8 cellular contexts compared by ENCODE assay signal in the genomic region with DNA sequence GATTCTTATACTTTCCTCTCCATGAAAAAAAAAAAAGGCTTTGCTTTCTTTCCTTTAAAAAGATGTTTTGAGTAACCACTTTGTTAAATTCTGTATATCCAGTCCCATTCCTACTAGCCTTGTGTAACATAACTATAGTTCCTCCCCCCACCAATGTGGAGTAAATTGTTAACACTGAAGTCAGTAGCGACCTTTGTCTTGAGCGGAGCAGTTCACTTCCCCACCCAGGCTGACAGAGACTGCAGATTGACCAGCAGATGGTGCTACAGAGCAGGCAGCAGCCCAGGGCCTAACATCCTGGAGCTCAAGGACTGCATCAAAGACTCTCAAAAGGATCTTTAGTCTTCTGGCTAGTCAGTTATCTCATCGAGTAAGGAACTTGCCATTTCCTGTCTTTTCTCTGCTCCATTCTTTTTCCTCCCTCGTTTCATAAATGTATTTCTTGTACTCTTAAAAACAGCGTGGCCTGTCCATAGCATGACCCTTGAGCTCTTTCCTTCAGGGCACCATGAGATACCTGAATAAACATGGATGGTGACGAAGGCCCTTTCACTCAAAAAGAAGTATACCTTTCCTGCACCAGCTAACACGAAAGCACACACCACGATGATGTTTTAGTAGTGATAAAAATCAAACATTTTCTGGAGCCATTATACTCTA.
A peak's percentile ranks its signal among the peaks of the same experiment; 100 is the strongest.
DNase-seq lines count a peak whose midpoint lies in the region; ATAC-seq and TF ChIP-seq lines count a peak whose summit lies in the region.

No MANE protein-coding gene starts in this region.

- POLR2A ChIA-PET in PC-9 (lab: Charles Lee; ENCODE audit: unreplicated experiment) = no interaction called here

- H3K27me3 ChIP-seq in Karpas-422 (ENCODE audit: low read length) (no peaks in the 10 kb centered on the region), PC-9 (ENCODE audit: insufficient read depth, low read depth) (no peaks in the 10 kb centered on the region), upper lobe of left lung (no peaks in the 10 kb centered on the region)

- no peak overlapping the region for H3K4me3 ChIP-seq in Karpas-422 (ENCODE audit: low read length)
- H3K4me3 ChIP-seq in PC-9 = no peak overlapping the region
- no peak overlapping the region for H3K4me3 ChIP-seq in foreskin fibroblast (ENCODE audit: low read depth in 1 of 2, low read length in 2 of 2)
- H3K4me3 ChIP-seq in upper lobe of left lung = no peak overlapping the region

- no peaks in the 10 kb centered on the region for H3K27me3 Mint-ChIP-seq in activated T-cell treated with anti-CD3 and anti-CD28 coated beads, Interleukin-2, amount 50 U/mL, for 72 hours (ENCODE audit: low read depth)

- BruUV-seq in PC-9 (replicated peaks; lab: Mats Ljungman, UMichigan) = no TSS peak

- H4K20me1 ChIP-seq in Karpas-422 (ENCODE audit: insufficient read depth, low read depth, low read length) = no peaks in the 10 kb centered on the region
- no peaks in the 10 kb centered on the region for H4K20me1 ChIP-seq in PC-9 (ENCODE audit: insufficient read depth)

- peak; percentile 79 to 85 for ATAC-seq in activated T-cell treated with anti-CD3 and anti-CD28 coated beads, Interleukin-2, amount 50 U/mL, for 72 hours (replicated peaks in 1 of 2)
- ATAC-seq in omental fat pad (ENCODE audit: low FRiP score) (peak; percentile 85), upper lobe of left lung (ENCODE audit: low FRiP score in 2 of 2) (peak; percentile 85 to 93)

- DNase-seq in GM04504 (ENCODE audit: low read depth) (peak; percentile 50), GOT3 (lab: John Stamatoyannopoulos, UW) (peak; percentile 1), Karpas-422 (peak; percentile 87), PC-9 (peak; percentile 45 to 63), foreskin fibroblast (peak; percentile 42 to 81), omental fat pad (ENCODE audit: low spot score) (no peak), upper lobe of left lung (peak in 1 of 2 donors; percentile 59)
- peak; percentile 61 to 62 for DNase-seq in activated T-cell treated with anti-CD3 and anti-CD28 coated beads, Interleukin-2, amount 50 U/mL, for 72 hours

- H3K36me3 ChIP-seq in Karpas-422 (ENCODE audit: insufficient read depth, low read length) (no peaks in the 10 kb centered on the region), PC-9 (ENCODE audit: low read depth) (no peaks in the 10 kb centered on the region), upper lobe of left lung (no peaks in the 10 kb centered on the region)

- no peaks in the 10 kb centered on the region for H3K9me2 ChIP-seq in Karpas-422 (replicated peaks; ENCODE audit: insufficient read depth, low read length)
- H3K9me2 ChIP-seq in PC-9 (ENCODE audit: insufficient read depth) = no peaks in the 10 kb centered on the region

- H3K9ac ChIP-seq in Karpas-422 (ENCODE audit: low read length) = no peak overlapping the region

- no peak for TF ChIP-seq EP300 in upper lobe of left lung (IDR thresholded peaks at IDR 0.05)

- no peaks in the 10 kb centered on the region for H3K9me3 Mint-ChIP-seq in activated T-cell treated with anti-CD3 and anti-CD28 coated beads, Interleukin-2, amount 50 U/mL, for 72 hours

- H3K27ac ChIP-seq in Karpas-422 (ENCODE audit: low read length) = no peak overlapping the region
- no peak overlapping the region for H3K27ac ChIP-seq in PC-9
- H3K27ac ChIP-seq in upper lobe of left lung = no peak overlapping the region

- H3K4me1 Mint-ChIP-seq in activated T-cell treated with anti-CD3 and anti-CD28 coated beads, Interleukin-2, amount 50 U/mL, for 72 hours (ENCODE audit: low read depth) = no peaks in the 10 kb centered on the region

- TF ChIP-seq CTCF in PC-9 (conservative IDR thresholded peaks at IDR 0.05) (peak; percentile 95), foreskin fibroblast (IDR thresholded peaks at IDR 0.05; ENCODE audit: low read depth, low read length) (peak; percentile 99), omental fat pad (IDR thresholded peaks at IDR 0.05) (no peak), upper lobe of left lung (IDR thresholded peaks at IDR 0.05) (peak; percentile 41 to 74 (median 62))

- intact Hi-C loops in PC-9 (cut with micrococcal nuclease; ENCODE audit: unreplicated experiment) = loop anchor here (1.0 to 10.0 kb wide), 4 partner anchors 123 to 694 kb away; no protein-coding TSS in a partner anchor

- H2AFZ ChIP-seq in Karpas-422 (ENCODE audit: low read length) = no peak overlapping the region
- H2AFZ ChIP-seq in PC-9 = no peak overlapping the region

- H3K79me2 ChIP-seq in Karpas-422 (ENCODE audit: low read length) (no peaks in the 10 kb centered on the region), PC-9 (ENCODE audit: low read depth) (no peaks in the 10 kb centered on the region)

- H3K9me3 ChIP-seq in Karpas-422 (ENCODE audit: low read length) (no peaks in the 10 kb centered on the region), PC-9 (ENCODE audit: insufficient read depth, low read depth) (no peaks in the 10 kb centered on the region), upper lobe of left lung (no peaks in the 10 kb centered on the region)

- no peak overlapping the region for H3K4me3 Mint-ChIP-seq in activated T-cell treated with anti-CD3 and anti-CD28 coated beads, Interleukin-2, amount 50 U/mL, for 72 hours

- no peak for TF ChIP-seq POLR2A in upper lobe of left lung (IDR thresholded peaks at IDR 0.05)

- no peaks in the 10 kb centered on the region for H3K36me3 Mint-ChIP-seq in activated T-cell treated with anti-CD3 and anti-CD28 coated beads, Interleukin-2, amount 50 U/mL, for 72 hours (ENCODE audit: insufficient read depth in 2 of 2)

- no peaks in the 10 kb centered on the region for H3K4me1 ChIP-seq in Karpas-422 (ENCODE audit: low read length)
- H3K4me1 ChIP-seq in PC-9 (replicated peaks; ENCODE audit: insufficient read depth) = peaks cover 8% of the 10 kb centered on the region
- H3K4me1 ChIP-seq in upper lobe of left lung = no peaks in the 10 kb centered on the region

- H3K4me2 ChIP-seq in Karpas-422 (ENCODE audit: low read depth, low read length, poor library complexity, severe bottlenecking) = no peak overlapping the region
- no peak overlapping the region for H3K4me2 ChIP-seq in PC-9

- WGBS in upper lobe of left lung, 2 donors = 32 to 35% methylated on average over 8 of the region's 8 CpGs

- CTCF ChIA-PET in PC-9 (lab: Charles Lee) = interaction anchor here (0.6 to 1.6 kb wide), 4 partner anchors 41 to 369 kb away, joined by 3 to 9 read pairs (median 5); no protein-coding TSS in a partner anchor

- no peaks in the 10 kb centered on the region for H3F3A ChIP-seq in PC-9 (ENCODE audit: insufficient read depth, low read depth)

- H3K27ac Mint-ChIP-seq in activated T-cell treated with anti-CD3 and anti-CD28 coated beads, Interleukin-2, amount 50 U/mL, for 72 hours = no peak overlapping the region

Comparison
In these comparisons a context has a peak if more than half of its experiments do, and no peak if none do; other contexts are left out.
1. CTCF ChIP-seq: peak in PC-9 (single experiment), foreskin fibroblast (single experiment) and upper lobe of left lung (6 of 6); none in omental fat pad (0 of 3).
2. Peak in every context shown above with its lines, with median percentiles within 50 percentile points of each other: ATAC-seq.